16 cellular contexts compared by ENCODE assay signal in the genomic region with DNA sequence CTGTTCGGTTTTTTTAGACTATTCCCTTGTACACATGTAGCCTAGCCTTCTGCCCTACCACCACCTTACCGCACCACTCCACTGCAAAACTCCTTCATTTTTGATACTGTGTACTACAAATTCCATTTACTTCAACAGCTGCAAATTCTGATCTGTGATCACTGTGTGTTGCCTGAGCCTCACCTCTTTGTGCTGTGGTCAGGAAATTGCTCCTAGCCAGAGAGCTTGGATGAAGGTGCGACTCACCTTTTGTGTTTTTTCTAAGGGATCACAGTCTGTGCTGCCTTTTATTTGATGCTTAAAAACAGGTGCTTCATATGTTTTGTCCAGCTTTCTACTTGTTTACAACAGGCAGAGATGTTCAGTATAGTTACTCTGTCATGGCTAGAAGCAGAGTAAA. TPM values are rescaled to one million over a fixed set of nuclear protein-coding genes. Genes with fewer than 3 reads are reported as not detected.
DNase-seq lines count a peak whose midpoint lies in the region; ATAC-seq and TF ChIP-seq lines count a peak whose summit lies in the region.
"Had no signal": no experiment of that assay in that cellular context is flagged by ENCODE, and none has a peak within 500 bp of the region (broad histone marks: within the 10 kb centered on the region; RNA-seq: fewer than 3 reads in every experiment).

No MANE protein-coding gene starts in this region.

- no peaks in the 10 kb centered on the region for H3K27me3 Mint-ChIP-seq in CD4-positive, alpha-beta memory T cell
- no peaks in the 10 kb centered on the region for H3K27me3 Mint-ChIP-seq in activated T-helper 17 cell treated with anti-CD3 and anti-CD28 coated beads, Interleukin-2, amount 50 U/mL, for 72 hours
- H3K27me3 Mint-ChIP-seq: activated naive CD4-positive, alpha-beta T cell treated with anti-CD3 and anti-CD28 coated beads, Interleukin-2, amount 50 U/mL, for 24 hours had no signal

- H3K27ac ChIP-seq in CD4-positive, alpha-beta memory T cell (ENCODE audit: low read depth, low read length) = no peak overlapping the region
- H3K27ac ChIP-seq: brain microvascular endothelial cell, right atrium auricular region had no signal

- peak overlapping the region in 3 of 8 donors; percentile 10 to 30 (median 14) for H3K4me3 Mint-ChIP-seq in CD4-positive, alpha-beta memory T cell
- H3K4me3 Mint-ChIP-seq in activated T-helper 17 cell treated with anti-CD3 and anti-CD28 coated beads, Interleukin-2, amount 50 U/mL, for 72 hours = no peak overlapping the region
- H3K4me3 Mint-ChIP-seq: activated naive CD4-positive, alpha-beta T cell treated with anti-CD3 and anti-CD28 coated beads, Interleukin-2, amount 50 U/mL, for 24 hours; neural crest cell had no signal

- peak overlapping the region in 4 of 7 donors; percentile 25 to 74 (median 54) for H3K27ac Mint-ChIP-seq in CD4-positive, alpha-beta memory T cell
- peak overlapping the region; percentile 12 for H3K27ac Mint-ChIP-seq in activated T-helper 17 cell treated with anti-CD3 and anti-CD28 coated beads, Interleukin-2, amount 50 U/mL, for 72 hours
- H3K27ac Mint-ChIP-seq: activated naive CD4-positive, alpha-beta T cell treated with anti-CD3 and anti-CD28 coated beads, Interleukin-2, amount 50 U/mL, for 24 hours had no signal

- peaks cover 0 to 12% of the 10 kb centered on the region in 2 donors for H3K36me3 Mint-ChIP-seq in CD4-positive, alpha-beta memory T cell
- H3K36me3 Mint-ChIP-seq in activated T-helper 17 cell treated with anti-CD3 and anti-CD28 coated beads, Interleukin-2, amount 50 U/mL, for 72 hours (ENCODE audit: low read depth) = peaks cover 21% of the 10 kb centered on the region

- ATAC-seq in activated T-helper 17 cell treated with anti-CD3 and anti-CD28 coated beads, Interleukin-2, amount 50 U/mL, for 72 hours (replicated peaks) = no peak
- peak; percentile 34 for ATAC-seq in left lobe of liver
- ATAC-seq in GM21723 (IDR thresholded peaks at IDR 0.05; ENCODE audit: unreplicated experiment) = no peak
- ATAC-seq in GM21786 (IDR thresholded peaks at IDR 0.05; ENCODE audit: unreplicated experiment) = no peak
- no peak for ATAC-seq in HG03139 (IDR thresholded peaks at IDR 0.05; ENCODE audit: unreplicated experiment)

- H3K27me3 ChIP-seq in CD4-positive, alpha-beta memory T cell (ENCODE audit: insufficient read depth, low read length) = no peaks in the 10 kb centered on the region
- H3K27me3 ChIP-seq: brain microvascular endothelial cell, right atrium auricular region had no signal

- peaks cover 32 to 48% (median 45%) of the 10 kb centered on the region in 4 donors for H3K4me1 Mint-ChIP-seq in CD4-positive, alpha-beta memory T cell
- H3K4me1 Mint-ChIP-seq in activated T-helper 17 cell treated with anti-CD3 and anti-CD28 coated beads, Interleukin-2, amount 50 U/mL, for 72 hours = peaks cover 13% of the 10 kb centered on the region

- CTCF ChIA-PET in CD4-positive, alpha-beta memory T cell (lab: Charles Lee; ENCODE audit: partially characterized antibody) = interaction anchor here (1.4 to 1.9 kb wide), 2 partner anchors 9 to 120 kb away, joined by 7 to 9 read pairs; partner anchors contain the start of gene CEP120
- CTCF ChIA-PET in GM10248 (lab: Yijun Ruan, JAX) = interaction anchor here (0.9 to 1.7 kb wide), 4 partner anchors 9 to 22 kb away, joined by 3 to 5 read pairs (median 3); no protein-coding TSS in a partner anchor

- POLR2A ChIA-PET in CD4-positive, alpha-beta memory T cell (lab: Charles Lee; ENCODE audit: partially characterized antibody) = interaction anchor here (1.3 to 2.5 kb wide), 2 partner anchors 119 to 121 kb away, joined by 5 to 14 read pairs; partner anchors contain the start of gene CEP120
- POLR2A ChIA-PET in GM10248 (lab: Yijun Ruan, JAX) = no interaction called here

- H3K4me3 ChIP-seq in CD4-positive, alpha-beta memory T cell (ENCODE audit: low read length in 2 of 2) = no peak overlapping the region
- H3K4me3 ChIP-seq: right atrium auricular region had no signal

- no peak for DNase-seq in CD4-positive, alpha-beta memory T cell
- DNase-seq in HPDE6-E6E7 (ENCODE audit: extremely low spot score) (peak; percentile 3), left lobe of liver (ENCODE audit: low spot score) (no peak), GM10248 (ENCODE audit: extremely low spot score) (no peak)
- DNase-seq: AML-193, brain microvascular endothelial cell, DMS 273 treated with DMSO at 0.1 percent for 48 hours, NCI-H146, NCI-H526 had no signal

- no peaks in the 10 kb centered on the region for H3K36me3 ChIP-seq in CD4-positive, alpha-beta memory T cell (ENCODE audit: insufficient read depth, low read length)
- H3K36me3 ChIP-seq: brain microvascular endothelial cell, right atrium auricular region had no signal

- no peaks in the 10 kb centered on the region for H3K9me3 Mint-ChIP-seq in CD4-positive, alpha-beta memory T cell
- no peaks in the 10 kb centered on the region for H3K9me3 Mint-ChIP-seq in activated T-helper 17 cell treated with anti-CD3 and anti-CD28 coated beads, Interleukin-2, amount 50 U/mL, for 72 hours
- H3K9me3 Mint-ChIP-seq: activated naive CD4-positive, alpha-beta T cell treated with anti-CD3 and anti-CD28 coated beads, Interleukin-2, amount 50 U/mL, for 24 hours; neural crest cell had no signal

- no peak for TF ChIP-seq CTCF in GM10248 (IDR thresholded peaks at IDR 0.05; ENCODE audit: control extremely low read depth, extremely low read depth, low read depth, missing control alignments)

- H3K9me3 ChIP-seq in CD4-positive, alpha-beta memory T cell (ENCODE audit: control insufficient read depth in 1 of 2, low read length in 2 of 2) = no peaks in the 10 kb centered on the region
- H3K9me3 ChIP-seq: right atrium auricular region had no signal

- H3K4me1 ChIP-seq in CD4-positive, alpha-beta memory T cell (ENCODE audit: insufficient read depth, low read length) = peaks cover 19% of the 10 kb centered on the region
- H3K4me1 ChIP-seq: right atrium auricular region had no signal

- intact Hi-C loops in CD4-positive, alpha-beta memory T cell (cut with micrococcal nuclease) = no loop called here

RNA-seq across cellular contexts. Expression of gene CSNK1G3, which starts 31.5 kb away (rescaled TPM):
- 10 to 100 TPM; 86.5 to 93.0 TPM for total RNA-seq in CD4-positive, alpha-beta memory T cell
- 10 to 100 TPM; 23.2 to 26.4 TPM for polyA plus RNA-seq in CD4-positive, alpha-beta memory T cell
- total RNA-seq in activated T-helper 17 cell treated with anti-CD3 and anti-CD28 coated beads, Interleukin-2, amount 50 U/mL, for 72 hours = 10 to 100 TPM; 27.6 to 39.5 TPM
- total RNA-seq in left lobe of liver = 17.2 TPM
